In the genomic region with DNA sequence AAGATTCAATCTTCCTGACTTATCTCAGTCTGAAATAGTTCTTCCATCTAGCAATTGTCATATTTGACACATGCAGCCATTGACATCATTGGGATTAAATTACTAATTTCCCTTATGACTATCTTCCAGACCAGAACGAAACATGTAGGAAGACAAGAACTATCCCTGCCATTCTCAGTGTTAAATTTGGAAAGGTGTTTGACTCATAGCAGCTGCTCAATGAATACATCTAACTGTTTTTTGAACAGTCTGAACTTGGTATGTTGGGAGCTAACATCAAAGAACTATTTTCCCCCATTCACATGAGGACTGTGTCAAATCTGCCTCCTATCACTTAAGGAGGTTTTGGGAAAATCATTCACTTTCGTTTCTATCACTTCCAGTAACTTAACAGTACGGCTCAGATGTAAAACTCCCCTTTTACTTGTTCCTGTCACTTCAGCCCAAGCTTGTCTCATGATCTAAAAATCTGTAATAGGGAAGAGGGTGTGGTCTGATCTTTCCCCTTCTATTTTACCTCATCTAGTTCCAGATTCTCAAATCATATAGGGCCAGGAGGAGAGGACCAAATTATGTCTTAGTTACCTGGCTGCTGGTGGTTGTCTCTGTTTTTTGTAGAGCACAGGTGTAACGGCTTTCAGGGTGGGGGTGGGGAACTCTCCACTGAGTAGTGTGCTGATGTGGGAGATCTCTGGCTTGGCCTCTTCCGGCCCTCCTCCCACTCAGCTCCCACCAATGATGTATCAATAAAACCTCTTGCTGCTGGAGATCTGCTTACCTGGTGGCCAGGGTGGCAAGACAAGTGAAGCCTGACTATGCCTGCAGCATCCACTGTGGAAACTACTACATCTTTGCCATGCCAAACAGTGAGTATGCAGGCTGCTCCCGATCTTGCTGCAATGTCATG, we compare ENCODE assay signal across 16 cellular contexts. TPM values are rescaled to one million over a fixed set of nuclear protein-coding genes. Genes with fewer than 3 reads are reported as not detected.
DNase-seq lines count a peak whose midpoint lies in the region; ATAC-seq and TF ChIP-seq lines count a peak whose summit lies in the region.
"Had no signal": no experiment of that assay in that cellular context is flagged by ENCODE, and none has a peak within 500 bp of the region (broad histone marks: within the 10 kb centered on the region; RNA-seq: fewer than 3 reads in every experiment).

No MANE protein-coding gene starts in this region.

- H3K36me3 Mint-ChIP-seq in CD4-positive, CD25-positive, alpha-beta regulatory T cell: peaks cover 7% of the 10 kb centered on the region
- peaks cover 21% of the 10 kb centered on the region for H3K36me3 Mint-ChIP-seq in T-cell

- peak overlapping the region; percentile 46 for H3K4me3 ChIP-seq in CD4-positive, CD25-positive, alpha-beta regulatory T cell (ENCODE audit: low read depth, low read length)
- peak overlapping the region; percentile 42 for H3K4me3 ChIP-seq in GM12865 (ENCODE audit: low read depth, low read length)
- H3K4me3 ChIP-seq in iPS-20b (ENCODE audit: low read length): peak overlapping the region; percentile 45; the same call in 1 of the 2 replicates
- H3K4me3 ChIP-seq: ovary, SK-N-MC, stomach had no signal

- H3K27ac ChIP-seq in CD4-positive, CD25-positive, alpha-beta regulatory T cell (ENCODE audit: insufficient read depth, low read length, poor library complexity, severe bottlenecking): peak overlapping the region; percentile 57
- peak overlapping the region; percentile 73 for H3K27ac ChIP-seq in iPS-20b (ENCODE audit: low read length)
- H3K27ac ChIP-seq: ovary, SK-N-MC had no signal

- H3K9me3 ChIP-seq in CD4-positive, CD25-positive, alpha-beta regulatory T cell (ENCODE audit: control insufficient read depth in 2 of 2, low read length in 2 of 2): no peaks in the 10 kb centered on the region
- H3K9me3 ChIP-seq in iPS-20b (ENCODE audit: insufficient read depth, low read depth, low read length): peaks cover 9% of the 10 kb centered on the region
- H3K9me3 ChIP-seq: ovary had no signal

- CTCF ChIA-PET in T-cell (lab: Charles Lee): interaction anchor here (0.6 to 3.2 kb wide), 19 partner anchors 8 to 134 kb away, joined by 3 to 30 read pairs (median 4); no protein-coding TSS in a partner anchor

- ATAC-seq in CD4-positive, CD25-positive, alpha-beta regulatory T cell (ENCODE audit: low read depth in 2 of 2): peak; percentile 32 to 57
- ATAC-seq in T-cell (replicated peaks in 1 of 4) (peak; percentile 34 to 57 (median 56)), GM18505 (IDR thresholded peaks at IDR 0.05; ENCODE audit: unreplicated experiment) (no peak), HG03097 (IDR thresholded peaks at IDR 0.05; ENCODE audit: low FRiP score, unreplicated experiment) (no peak), GM21723 (IDR thresholded peaks at IDR 0.05; ENCODE audit: unreplicated experiment) (no peak)
- ATAC-seq: left colon had no signal

- peaks cover under 1 to 20% (median 16%) of the 10 kb centered on the region in 4 donors for H3K4me1 Mint-ChIP-seq in CD4-positive, CD25-positive, alpha-beta regulatory T cell
- peaks cover 9 to 19% (median 19%) of the 10 kb centered on the region in 3 donors for H3K4me1 Mint-ChIP-seq in T-cell

- H3K4me1 ChIP-seq in CD4-positive, CD25-positive, alpha-beta regulatory T cell (ENCODE audit: control insufficient read depth, insufficient read depth, low read length, poor library complexity, severe bottlenecking): peaks cover 42% of the 10 kb centered on the region
- H3K4me1 ChIP-seq in iPS-20b (ENCODE audit: insufficient read depth, low read length): peaks cover 41% of the 10 kb centered on the region

- DNase-seq in CD4-positive, CD25-positive, alpha-beta regulatory T cell: peak in 1 of 3 donors; percentile 75
- DNase-seq in GM12865 (ENCODE audit: low read depth) (peak; percentile 53), T-cell (peak in 3 of 34 experiments; percentile 9 to 20 (median 17)), posterior vena cava (ENCODE audit: low spot score) (no peak)
- DNase-seq: aorta; COR-L47; effector CD8-positive, alpha-beta T cell; left colon; ovary; stomach had no signal

- peaks cover 18% of the 10 kb centered on the region for H3K36me3 ChIP-seq in CD4-positive, CD25-positive, alpha-beta regulatory T cell (ENCODE audit: control insufficient read depth, insufficient read depth, low read length)
- no peaks in the 10 kb centered on the region for H3K36me3 ChIP-seq in iPS-20b (ENCODE audit: insufficient read depth, low read depth, low read length)
- H3K36me3 ChIP-seq: ovary had no signal

- no peak overlapping the region for H3K27ac Mint-ChIP-seq in CD4-positive, CD25-positive, alpha-beta regulatory T cell
- no peak overlapping the region for H3K27ac Mint-ChIP-seq in T-cell

- peaks cover 0 to 2% (median 0%) of the 10 kb centered on the region in 7 donors for H3K9me3 Mint-ChIP-seq in CD4-positive, CD25-positive, alpha-beta regulatory T cell
- H3K9me3 Mint-ChIP-seq in T-cell: no peaks in the 10 kb centered on the region

- H3K27me3 ChIP-seq in CD4-positive, CD25-positive, alpha-beta regulatory T cell (ENCODE audit: control insufficient read depth, insufficient read depth, low read length): no peaks in the 10 kb centered on the region
- H3K27me3 ChIP-seq in iPS-20b (ENCODE audit: insufficient read depth, low read length): no peaks in the 10 kb centered on the region
- H3K27me3 ChIP-seq: ovary had no signal

- no peak overlapping the region for H3K4me3 Mint-ChIP-seq in CD4-positive, CD25-positive, alpha-beta regulatory T cell
- no peak overlapping the region for H3K4me3 Mint-ChIP-seq in T-cell

- intact Hi-C loops in posterior vena cava (cut with DNase I): no loop called here

- no peaks in the 10 kb centered on the region for H3K27me3 Mint-ChIP-seq in CD4-positive, CD25-positive, alpha-beta regulatory T cell
- H3K27me3 Mint-ChIP-seq in T-cell: no peaks in the 10 kb centered on the region

- peak overlapping the region; percentile 62; the same call in 1 of the 2 replicates for H3K9ac ChIP-seq in iPS-20b (ENCODE audit: low read depth, low read length)

- no peak for TF ChIP-seq CTCF in GM12865 (IDR thresholded peaks at IDR 0.05; ENCODE audit: insufficient read depth, low read depth, low read length, missing control alignments)

- POLR2A ChIA-PET in T-cell (lab: Charles Lee): interaction anchor here in 1 of 2 donors (0.6 kb wide), 1 partner anchor 24 kb away, joined by 8 read pairs; no protein-coding TSS in a partner anchor

- no peak for TF ChIP-seq POLR2A in GM18505 (IDR thresholded peaks at IDR 0.05; ENCODE audit: borderline replicate concordance, extremely low read depth, insufficient read depth, insufficient read length)

RNA-seq across cellular contexts. Expression of a gene that starts 26.2 kb away (rescaled TPM):
- total RNA-seq in CD4-positive, CD25-positive, alpha-beta regulatory T cell: 70.3 TPM
- 10 to 100 TPM; 33.5 to 45.4 (median 39.5) TPM for polyA plus RNA-seq in CD4-positive, CD25-positive, alpha-beta regulatory T cell
- 10 to 100 TPM; 19.4 to 38.7 (median 30.7) TPM for total RNA-seq in T-cell
- total RNA-seq in posterior vena cava: under 1 TPM; 0.32 to 0.38 TPM
- total RNA-seq: glomerular endothelial cell had no signal
- polyA plus RNA-seq: aorta had no signal

RNA-seq across cellular contexts. Expression of a gene that starts 38.6 kb away (rescaled TPM):
- 290 TPM for total RNA-seq in CD4-positive, CD25-positive, alpha-beta regulatory T cell
- polyA plus RNA-seq in CD4-positive, CD25-positive, alpha-beta regulatory T cell: 100 to 1,000 TPM; 196 to 269 (median 240) TPM
- total RNA-seq in T-cell (100 to 1,000 TPM; 249 to 393 (median 273) TPM), posterior vena cava (1 to 10 TPM; 3.3 to 5.6 TPM)
- total RNA-seq: glomerular endothelial cell had no signal

Comparison
In these comparisons a context has a peak if more than half of its experiments do, and no peak if none do; other contexts are left out.
1. ATAC-seq: peak in CD4-positive, CD25-positive, alpha-beta regulatory T cell (2 of 2) and T-cell (4 of 4); none in GM18505 (single experiment), HG03097 (single experiment) and GM21723 (single experiment).
2. RNA of a gene that starts 26.2 kb away (total RNA-seq): 70.3 TPM in CD4-positive, CD25-positive, alpha-beta regulatory T cell (single experiment) and 19.4 to 38.7 TPM in T-cell; 0.32 to 0.38 TPM in posterior vena cava; every median in the first group is over 10 times any median in the second.
3. RNA of a gene that starts 38.6 kb away (total RNA-seq): 290 TPM in CD4-positive, CD25-positive, alpha-beta regulatory T cell (single experiment) and 249 to 393 TPM in T-cell; 3.3 to 5.6 TPM in posterior vena cava; every median in the first group is over 10 times any median in the second.
4. Peak in every context shown above with its lines, with median percentiles within 50 percentile points of each other: H3K4me3 ChIP-seq.